12 cellular contexts compared by ENCODE assay signal in genomic region chr16:711084-711483, GRCh38.
A peak's percentile ranks its signal among the peaks of the same experiment; 100 is the strongest.
DNase-seq lines count a peak whose midpoint lies in the region; ATAC-seq lines count a peak whose summit lies in the region.
"Had no signal": no experiment of that assay in that cellular context is flagged by ENCODE, and none has a peak within 500 bp of the region (broad histone marks: within the 10 kb centered on the region; RNA-seq: fewer than 3 reads in every experiment).

No MANE protein-coding gene starts in this region.

- H3K36me3 ChIP-seq in NT2/D1 (ENCODE audit: insufficient read depth, insufficient read length, low read length) (no peaks in the 10 kb centered on the region), neuron (ENCODE audit: insufficient read depth, low read length) (no peaks in the 10 kb centered on the region)
- H3K36me3 ChIP-seq: brain microvascular endothelial cell, pancreas, upper lobe of right lung, WERI-Rb-1 had no signal

- DNase-seq in NT2/D1 (ENCODE audit: low read depth, low spot score) (no peak), retina (no peak)
- DNase-seq: NCI-H2081 treated with DMSO at 0.1 percent for 48 hours had no signal

- H3K4me1 ChIP-seq in NT2/D1 (ENCODE audit: insufficient read depth, insufficient read length) (peaks cover 38% of the 10 kb centered on the region), neuron (ENCODE audit: insufficient read depth, low read length) (peaks cover 55% of the 10 kb centered on the region)

- no peak for ATAC-seq in GM21737 (IDR thresholded peaks at IDR 0.05; ENCODE audit: unreplicated experiment)

- peak overlapping the region; percentile 50 for H3K9ac ChIP-seq in NT2/D1 (ENCODE audit: insufficient read length, low read depth)
- H3K9ac ChIP-seq: GM23248 had no signal

- H3K27me3 ChIP-seq in NT2/D1 (ENCODE audit: insufficient read depth, insufficient read length) (peaks cover 55% of the 10 kb centered on the region), neuron (ENCODE audit: insufficient read depth, low read length) (no peaks in the 10 kb centered on the region)

- H3K9me3 ChIP-seq in NT2/D1 (ENCODE audit: insufficient read depth, low read length) (no peaks in the 10 kb centered on the region), neuron (ENCODE audit: low read length) (no peaks in the 10 kb centered on the region)
- H3K9me3 ChIP-seq: pancreas, upper lobe of right lung had no signal

- H3K27ac ChIP-seq in cingulate gyrus (ENCODE audit: low read depth, low read length) = peak overlapping the region; percentile 97
- H3K27ac ChIP-seq: brain microvascular endothelial cell, GM23248, pancreas, skin epidermis, upper lobe of right lung, WERI-Rb-1 had no signal

- H3K4me3 ChIP-seq in NT2/D1 (ENCODE audit: insufficient read length, low read depth) = no peak overlapping the region
- H3K4me3 ChIP-seq in neuron (ENCODE audit: low read length) = peak overlapping the region; percentile 29
- H3K4me3 ChIP-seq: GM23248, pancreas, skin epidermis, upper lobe of right lung had no signal

- H2AFZ ChIP-seq in neuron (ENCODE audit: low read depth, low read length) = no peak overlapping the region
- H2AFZ ChIP-seq: GM23248 had no signal
